Comparison of ENCODE assay signal across 8 cellular contexts in genomic region chr7:154503962-154504550, GRCh38.
A peak's percentile ranks its signal among the peaks of the same experiment; 100 is the strongest.
DNase-seq lines count a peak whose midpoint lies in the region; ATAC-seq and TF ChIP-seq lines count a peak whose summit lies in the region.

No MANE protein-coding gene starts in this region.

- H3K36me3 ChIP-seq in GM23338 (ENCODE audit: insufficient read depth) (peaks cover 6% of the 10 kb centered on the region), mucosa of descending colon (ENCODE audit: low read depth) (no peaks in the 10 kb centered on the region)

- H3K9me3 ChIP-seq in mucosa of descending colon: no peaks in the 10 kb centered on the region

- DNase-seq in CD1c-positive myeloid dendritic cell (ENCODE audit: extremely low spot score) (peak; percentile 32), GM23338 (ENCODE audit: low spot score) (peak; percentile 68), NCI-H345 treated with DMSO at 0.1 percent for 48 hours (lab: John Stamatoyannopoulos, UW; ENCODE audit: unreplicated experiment) (peak; percentile 65), chondrocyte (ENCODE audit: low spot score) (no peak), mucosa of descending colon (peak in 1 of 3 donors; percentile 4)

- H3K4me1 ChIP-seq in GM23338 (ENCODE audit: insufficient read depth): no peaks in the 10 kb centered on the region
- H3K4me1 ChIP-seq in mucosa of descending colon (ENCODE audit: low read depth): no peaks in the 10 kb centered on the region

- H3K36me3 Mint-ChIP-seq in GM23338 (ENCODE audit: low read depth) (peaks cover 18% of the 10 kb centered on the region; the same call in 2 of the 3 replicates), chondrocyte (ENCODE audit: low read depth) (no peaks in the 10 kb centered on the region)

- no peaks in the 10 kb centered on the region for H4K20me1 ChIP-seq in GM23338 (replicated peaks; ENCODE audit: insufficient read depth)

- H3F3A ChIP-seq in GM23338 (replicated peaks; ENCODE audit: low read depth): no peaks in the 10 kb centered on the region

- no peak overlapping the region for H3K27ac ChIP-seq in GM23338 (ENCODE audit: low read depth)

- no peaks in the 10 kb centered on the region for H3K79me2 ChIP-seq in GM23338 (replicated peaks; ENCODE audit: insufficient read depth)

- H3K4me2 ChIP-seq in GM23338: no peak overlapping the region

- intact Hi-C loops in mucosa of descending colon (cut with DNase I, micrococcal nuclease): no loop called here

- ATAC-seq in GM23338 (no peak; the same call in 1 of the 3 replicates), mucosa of descending colon (no peak), GM21737 (IDR thresholded peaks at IDR 0.05; ENCODE audit: unreplicated experiment) (no peak), HG03521 (IDR thresholded peaks at IDR 0.05; ENCODE audit: unreplicated experiment) (no peak), GM19455 (IDR thresholded peaks at IDR 0.05; ENCODE audit: unreplicated experiment) (no peak)

- H3K27me3 Mint-ChIP-seq in GM23338 (ENCODE audit: insufficient read depth, low read depth, poor library complexity) (no peaks in the 10 kb centered on the region), chondrocyte (ENCODE audit: low read depth) (no peaks in the 10 kb centered on the region)

- H3K27me3 ChIP-seq in GM23338 (ENCODE audit: insufficient read depth): no peaks in the 10 kb centered on the region

- no peak overlapping the region for H3K4me3 Mint-ChIP-seq in GM23338
- no peak overlapping the region for H3K4me3 Mint-ChIP-seq in chondrocyte (ENCODE audit: unreplicated experiment)

- H3K4me1 Mint-ChIP-seq in GM23338 (0 out of 3 replicates have a peak, but pooled peaks cover 2% of the 10 kb centered on the region), chondrocyte (ENCODE audit: low read depth) (no peaks in the 10 kb centered on the region)

- H3K27ac Mint-ChIP-seq in GM23338: no peak overlapping the region
- no peak overlapping the region for H3K27ac Mint-ChIP-seq in chondrocyte (ENCODE audit: unreplicated experiment)

- H3K9me3 Mint-ChIP-seq in GM23338: peaks cover 30% of the 10 kb centered on the region
- peaks cover 19% of the 10 kb centered on the region for H3K9me3 Mint-ChIP-seq in chondrocyte (ENCODE audit: low read depth)

- H2AFZ ChIP-seq in GM23338: no peak overlapping the region

- no peaks in the 10 kb centered on the region for H3K9me2 ChIP-seq in GM23338 (ENCODE audit: insufficient read depth)

- no peak overlapping the region for H3K4me3 ChIP-seq in GM23338
- H3K4me3 ChIP-seq in mucosa of descending colon: no peak overlapping the region

- peak in 1 of 2 experiments; percentile 78; a peak in 3 of 4 replicates for TF ChIP-seq CTCF in GM23338 (conservative IDR thresholded peaks at IDR 0.05; ENCODE audit: low read depth in 2 of 2)
- peak; percentile 81 for TF ChIP-seq CTCF in chondrocyte (IDR thresholded peaks at IDR 0.05)
- TF ChIP-seq CTCF in mucosa of descending colon (IDR thresholded peaks at IDR 0.05): peak; percentile 24

TF ChIP-seq in GM23338, 12 proteins besides CTCF, POLR2A, EP300 and RAD21:
- TF ChIP-seq REST (IDR thresholded peaks at IDR 0.05; ENCODE audit: unreplicated experiment) (no peak), ZNF331 (CRISPR knock-in tag; IDR thresholded peaks at IDR 0.05; ENCODE audit: low read depth) (no peak), EZH2phosphoT487 (IDR thresholded peaks at IDR 0.05; ENCODE audit: unreplicated experiment) (no peak), ZNF114 (CRISPR knock-in tag; IDR thresholded peaks at IDR 0.05) (no peak), STAT1 (IDR thresholded peaks at IDR 0.05; ENCODE audit: unreplicated experiment) (no peak), ETS1 (IDR thresholded peaks at IDR 0.05) (no peak), JUNB (IDR thresholded peaks at IDR 0.05; ENCODE audit: unreplicated experiment) (no peak), EZH2 (IDR thresholded peaks at IDR 0.05; ENCODE audit: low read depth, unreplicated experiment) (no peak), NANOG (IDR thresholded peaks at IDR 0.05; ENCODE audit: borderline replicate concordance) (no peak), POLR2AphosphoS5 (IDR thresholded peaks at IDR 0.05; ENCODE audit: low read depth) (no peak)
